ENCODE assay signal across 9 cellular contexts in genomic region chr3:62201438-62202035, GRCh38.
A peak's percentile ranks its signal among the peaks of the same experiment; 100 is the strongest.
DNase-seq lines count a peak whose midpoint lies in the region; ATAC-seq and TF ChIP-seq lines count a peak whose summit lies in the region.
"Had no signal": no experiment of that assay in that cellular context is flagged by ENCODE, and none has a peak within 500 bp of the region (broad histone marks: within the 10 kb centered on the region; RNA-seq: fewer than 3 reads in every experiment).

No MANE protein-coding gene starts in this region.

- 37% methylated on average over 6 of the region's 6 CpGs for WGBS in SK-N-SH (ENCODE audit: low lambda C conversion rate)
- 39 to 44% (median 40%) methylated on average over 6 of the region's 6 CpGs for WGBS in spleen, 5 donors

- no peaks in the 10 kb centered on the region for H3K79me2 ChIP-seq in SK-N-SH (ENCODE audit: insufficient read depth)

- intact Hi-C loops in spleen (cut with DNase I; ENCODE audit: low total_unique reads), result no loop called here

- H3K36me3 ChIP-seq in SK-N-SH (replicated peaks in 1 of 2; ENCODE audit: control insufficient read depth in 1 of 2, insufficient read depth in 2 of 2, low read length in 1 of 2), result peaks cover 4% of the 10 kb centered on the region in 2 experiments
- H3K36me3 ChIP-seq in spleen, result peaks cover 0 to 22% (median 2%) of the 10 kb centered on the region in 6 donors
- H3K36me3 ChIP-seq: neutrophil had no signal

- TF ChIP-seq RAD21 in SK-N-SH (IDR thresholded peaks at IDR 0.05; ENCODE audit: low read length), result peak; percentile 84

- CTCF ChIA-PET in SK-N-SH (lab: Yijun Ruan, JAX), result interaction anchor here (0.6 to 4.9 kb wide), 43 partner anchors 8 to 380 kb away, joined by 3 to 45 read pairs (median 5); no protein-coding TSS in a partner anchor

- peaks cover 4% of the 10 kb centered on the region for H3F3A ChIP-seq in SK-N-SH (replicated peaks; ENCODE audit: insufficient read depth)

- no peak for TF ChIP-seq EP300 in SK-N-SH (IDR thresholded peaks at IDR 0.05; ENCODE audit: borderline replicate concordance in 1 of 2, low read depth in 1 of 2, low read length in 1 of 2)

- no peak overlapping the region for H3K9ac ChIP-seq in SK-N-SH

- DNase-seq in DMS114 treated with DMSO at 0.1 percent for 48 hours (lab: John Stamatoyannopoulos, UW; ENCODE audit: unreplicated experiment) (peak; percentile 8), HT-29 (ENCODE audit: low spot score) (peak; percentile 27), SK-N-SH (peak; percentile 65), foreskin melanocyte (peak; percentile 25), spleen (no peak)

- no peaks in the 10 kb centered on the region for H4K20me1 ChIP-seq in SK-N-SH (ENCODE audit: insufficient read depth)

- no peaks in the 10 kb centered on the region for H3K9me2 ChIP-seq in SK-N-SH

- H3K4me1 ChIP-seq in SK-N-SH (ENCODE audit: control insufficient read depth in 1 of 2, insufficient read depth in 2 of 2, low read depth in 1 of 2, low read length in 1 of 2) (no peaks in the 10 kb centered on the region), spleen (no peaks in the 10 kb centered on the region)

- POLR2A ChIA-PET in SK-N-SH (lab: Yijun Ruan, JAX), result no interaction called here

- H3K4me3 ChIP-seq in SK-N-SH (ENCODE audit: low read depth in 2 of 2, low read length in 1 of 2), result no peak overlapping the region; a peak in 1 of 4 replicates
- H3K4me3 ChIP-seq in spleen, result no peak overlapping the region

- no peak overlapping the region for H3K4me2 ChIP-seq in SK-N-SH

- H3K9me3 ChIP-seq in SK-N-SH (no peaks in the 10 kb centered on the region), spleen (no peaks in the 10 kb centered on the region)
- H3K9me3 ChIP-seq: neutrophil had no signal

- H3K27me3 ChIP-seq in SK-N-SH (ENCODE audit: insufficient read depth) (no peaks in the 10 kb centered on the region), spleen (replicated peaks in 1 of 7) (no peaks in the 10 kb centered on the region)
- H3K27me3 ChIP-seq: neutrophil had no signal

- no peak for TF ChIP-seq POLR2A in spleen (IDR thresholded peaks at IDR 0.05)

- ATAC-seq in HG03108 (IDR thresholded peaks at IDR 0.05; ENCODE audit: unreplicated experiment) (no peak), GM21515 (IDR thresholded peaks at IDR 0.05; ENCODE audit: unreplicated experiment) (no peak), GM18867 (IDR thresholded peaks at IDR 0.05; ENCODE audit: unreplicated experiment) (no peak)

- H2AFZ ChIP-seq in SK-N-SH (ENCODE audit: low read depth), result no peak overlapping the region

- TF ChIP-seq CTCF in SK-N-SH (IDR thresholded peaks at IDR 0.05), result peak; percentile 77
- TF ChIP-seq CTCF in spleen (IDR thresholded peaks at IDR 0.05 in 8 of 11, conservative IDR thresholded peaks at IDR 0.05 in 3 of 11), result peak in 8 of 11 experiments; percentile 5 to 49 (median 37)

- H3K27ac ChIP-seq in SK-N-SH (ENCODE audit: low read depth in 2 of 2, low read length in 1 of 2) (no peak overlapping the region), spleen (no peak overlapping the region)
- H3K27ac ChIP-seq: neutrophil had no signal

TF ChIP-seq in SK-N-SH, 30 proteins besides CTCF, POLR2A, EP300 and RAD21:
- peak; percentile 65 for TF ChIP-seq SMC3 (IDR thresholded peaks at IDR 0.05; ENCODE audit: low read depth, low read length)
- TF ChIP-seq USF1 (IDR thresholded peaks at IDR 0.05; ENCODE audit: borderline replicate concordance, low read depth), result no peak
TF ChIP-seq in SK-N-SH: peak in this region for 1.
